In the genomic region with DNA sequence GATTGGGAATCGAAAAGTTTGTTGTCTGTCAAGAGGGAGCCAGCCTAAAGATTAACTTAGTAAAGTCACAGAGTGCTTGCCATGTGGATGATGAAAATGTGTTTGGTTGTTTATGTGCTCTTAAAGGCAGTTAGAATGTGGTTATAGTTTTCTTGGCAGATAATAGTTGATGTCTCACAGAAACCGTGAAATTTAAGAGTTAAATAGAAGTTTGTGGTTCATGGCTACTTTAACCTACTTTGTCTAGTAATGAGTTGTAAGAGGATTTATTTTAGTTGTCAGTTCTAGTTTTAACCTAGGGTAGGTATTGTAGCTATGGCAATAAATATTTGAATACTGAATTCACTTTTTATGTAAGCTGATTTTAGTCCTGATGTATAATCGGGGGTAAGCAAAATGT, we compare ENCODE assay signal across 21 cellular contexts. TPM values are rescaled to one million over a fixed set of nuclear protein-coding genes. Genes with fewer than 3 reads are reported as not detected.
DNase-seq lines count a peak whose midpoint lies in the region; ATAC-seq and TF ChIP-seq lines count a peak whose summit lies in the region.
"Had no signal": no experiment of that assay in that cellular context is flagged by ENCODE, and none has a peak within 500 bp of the region (broad histone marks: within the 10 kb centered on the region; RNA-seq: fewer than 3 reads in every experiment).

No MANE protein-coding gene starts in this region.

- CTCF ChIA-PET in activated naive CD4-positive, alpha-beta T cell treated with anti-CD3 and anti-CD28 coated beads for 36 hours (lab: Charles Lee): interaction anchor here (1.2 to 1.9 kb wide), 9 partner anchors 10 to 282 kb away, joined by 3 to 15 read pairs (median 5); a partner anchor contains a TSS

- H3K27ac ChIP-seq in KMS-11: 0 out of 2 replicates have a peak overlapping the region, but pooled peaks have one; percentile 3
- H3K27ac ChIP-seq: cardiac muscle cell, gastrocnemius medialis, right lobe of liver, VCaP had no signal

- no peaks in the 10 kb centered on the region for H3K79me2 ChIP-seq in KMS-11 (ENCODE audit: insufficient read depth, low read depth)

- H3K36me3 Mint-ChIP-seq in activated naive CD4-positive, alpha-beta T cell treated with anti-CD3 and anti-CD28 coated beads, Interleukin-2, amount 50 U/mL, for 72 hours: peaks cover 0 to 6% of the 10 kb centered on the region in 2 donors
- peaks cover 15% of the 10 kb centered on the region for H3K36me3 Mint-ChIP-seq in activated naive CD4-positive, alpha-beta T cell treated with anti-CD3 and anti-CD28 coated beads for 36 hours (ENCODE audit: low read depth)
- H3K36me3 Mint-ChIP-seq in brain: peaks cover 43% of the 10 kb centered on the region
- peaks cover 34% of the 10 kb centered on the region for H3K36me3 Mint-ChIP-seq in stimulated activated memory B cell treated with anti-CD40 and anti-IgM and Interleukin-4, amounts not matched to agents 10 μg/mL and 1 μg/mL and 100 μg/mL, for 72 hours

- no peaks in the 10 kb centered on the region for H3K27me3 Mint-ChIP-seq in activated naive CD4-positive, alpha-beta T cell treated with anti-CD3 and anti-CD28 coated beads for 36 hours (ENCODE audit: low read depth)
- no peaks in the 10 kb centered on the region for H3K27me3 Mint-ChIP-seq in brain
- H3K27me3 Mint-ChIP-seq in stimulated activated memory B cell treated with anti-CD40 and anti-IgM and Interleukin-4, amounts not matched to agents 10 μg/mL and 1 μg/mL and 100 μg/mL, for 72 hours: no peaks in the 10 kb centered on the region

- peak; percentile 51 to 91 for ATAC-seq in activated naive CD4-positive, alpha-beta T cell treated with anti-CD3 and anti-CD28 coated beads, Interleukin-2, amount 50 U/mL, for 72 hours
- no peak for ATAC-seq in stimulated activated memory B cell treated with anti-CD40 and anti-IgM and Interleukin-4, amounts not matched to agents 10 μg/mL and 1 μg/mL and 100 μg/mL, for 72 hours
- no peak for ATAC-seq in GM18502 (IDR thresholded peaks at IDR 0.05; ENCODE audit: poor library complexity, unreplicated experiment)
- ATAC-seq: gastrocnemius medialis, HCT116, K562, right lobe of liver had no signal

- H3K27me3 ChIP-seq in KMS-11 (ENCODE audit: insufficient read depth, low read depth): no peaks in the 10 kb centered on the region
- H3K27me3 ChIP-seq: cardiac muscle cell, dorsolateral prefrontal cortex, gastrocnemius medialis, right lobe of liver had no signal

- peaks cover 32% of the 10 kb centered on the region for H3K4me1 ChIP-seq in KMS-11 (ENCODE audit: low read depth, poor library complexity, severe bottlenecking)
- H3K4me1 ChIP-seq: gastrocnemius medialis, right lobe of liver had no signal

- H3K27ac Mint-ChIP-seq in activated naive CD4-positive, alpha-beta T cell treated with anti-CD3 and anti-CD28 coated beads, Interleukin-2, amount 50 U/mL, for 72 hours: peak overlapping the region in 1 of 2 donors; percentile 87
- no peak overlapping the region for H3K27ac Mint-ChIP-seq in activated naive CD4-positive, alpha-beta T cell treated with anti-CD3 and anti-CD28 coated beads for 36 hours
- peak overlapping the region in 3 of 5 experiments; percentile 11 to 28 (median 22) for H3K27ac Mint-ChIP-seq in brain
- peak overlapping the region; percentile 40 for H3K27ac Mint-ChIP-seq in stimulated activated memory B cell treated with anti-CD40 and anti-IgM and Interleukin-4, amounts not matched to agents 10 μg/mL and 1 μg/mL and 100 μg/mL, for 72 hours

- no peak overlapping the region for H3K4me3 ChIP-seq in KMS-11 (IDR thresholded peaks at IDR 0.05; ENCODE audit: insufficient read depth, low read depth, low read length)
- H3K4me3 ChIP-seq: cardiac muscle cell, dorsolateral prefrontal cortex, gastrocnemius medialis, K562, right lobe of liver had no signal

- no peak overlapping the region for H2AFZ ChIP-seq in KMS-11 (ENCODE audit: low read depth)

- DNase-seq in activated naive CD4-positive, alpha-beta T cell treated with anti-CD3 and anti-CD28 coated beads, Interleukin-2, amount 50 U/mL, for 72 hours (ENCODE audit: low spot score in 2 of 2): no peak
- no peak for DNase-seq in activated naive CD4-positive, alpha-beta T cell treated with anti-CD3 and anti-CD28 coated beads for 36 hours
- DNase-seq in T-helper 9 cell (no peak), NCI-H1048 (lab: John Stamatoyannopoulos, UW) (no peak)
- DNase-seq: activated CD8-positive, alpha-beta memory T cell treated with anti-CD3 and anti-CD28 coated beads, Interleukin-2, amount 50 U/mL, for 4 hours; dorsolateral prefrontal cortex; erythroblast; gastrocnemius medialis; NCI-H1092 treated with DMSO at 0.1 percent for 48 hours; NCI-H2107; NCI-H526; occipital lobe; right lobe of liver had no signal

- intact Hi-C loops in activated naive CD4-positive, alpha-beta T cell treated with anti-CD3 and anti-CD28 coated beads for 36 hours (cut with micrococcal nuclease): no loop called here

- H3K9me3 Mint-ChIP-seq in activated naive CD4-positive, alpha-beta T cell treated with anti-CD3 and anti-CD28 coated beads, Interleukin-2, amount 50 U/mL, for 72 hours: no peaks in the 10 kb centered on the region
- no peaks in the 10 kb centered on the region for H3K9me3 Mint-ChIP-seq in activated naive CD4-positive, alpha-beta T cell treated with anti-CD3 and anti-CD28 coated beads for 36 hours
- no peaks in the 10 kb centered on the region for H3K9me3 Mint-ChIP-seq in brain
- H3K9me3 Mint-ChIP-seq in stimulated activated memory B cell treated with anti-CD40 and anti-IgM and Interleukin-4, amounts not matched to agents 10 μg/mL and 1 μg/mL and 100 μg/mL, for 72 hours: no peaks in the 10 kb centered on the region

- TF ChIP-seq CTCF in KMS-11 (conservative IDR thresholded peaks at IDR 0.05; ENCODE audit: low read depth, low read length) (no peak), brain (conservative IDR thresholded peaks at IDR 0.05) (no peak)

- peaks cover 18% of the 10 kb centered on the region for H3K4me1 Mint-ChIP-seq in activated naive CD4-positive, alpha-beta T cell treated with anti-CD3 and anti-CD28 coated beads for 36 hours (ENCODE audit: low read depth)
- peaks cover 6% of the 10 kb centered on the region for H3K4me1 Mint-ChIP-seq in brain
- H3K4me1 Mint-ChIP-seq in stimulated activated memory B cell treated with anti-CD40 and anti-IgM and Interleukin-4, amounts not matched to agents 10 μg/mL and 1 μg/mL and 100 μg/mL, for 72 hours: no peaks in the 10 kb centered on the region

- H3K9ac ChIP-seq in KMS-11: no peak overlapping the region

- H3K4me2 ChIP-seq in KMS-11: no peak overlapping the region

- no peak overlapping the region for H3K4me3 Mint-ChIP-seq in activated naive CD4-positive, alpha-beta T cell treated with anti-CD3 and anti-CD28 coated beads for 36 hours
- no peak overlapping the region for H3K4me3 Mint-ChIP-seq in brain
- H3K4me3 Mint-ChIP-seq in stimulated activated memory B cell treated with anti-CD40 and anti-IgM and Interleukin-4, amounts not matched to agents 10 μg/mL and 1 μg/mL and 100 μg/mL, for 72 hours: no peak overlapping the region

- no peaks in the 10 kb centered on the region; the same call in 1 of the 2 replicates for H4K20me1 ChIP-seq in KMS-11 (ENCODE audit: insufficient read depth)

- H3K36me3 ChIP-seq in KMS-11 (ENCODE audit: insufficient read depth): no peaks in the 10 kb centered on the region; the same call in 1 of the 2 replicates

RNA-seq across cellular contexts. Expression of a gene that starts 36.4 kb away (rescaled TPM):
- 10 to 100 TPM; 74.8 to 78.0 TPM for total RNA-seq in activated naive CD4-positive, alpha-beta T cell treated with anti-CD3 and anti-CD28 coated beads, Interleukin-2, amount 50 U/mL, for 72 hours
- total RNA-seq in activated naive CD4-positive, alpha-beta T cell treated with anti-CD3 and anti-CD28 coated beads for 36 hours: 10 to 100 TPM; 75.8 to 77.9 TPM
- polyA plus RNA-seq in brain (ENCODE audit: insufficient read depth, low read depth, low replicate concordance): 36.1 TPM

Comparison
In these comparisons a context has a peak if more than half of its experiments do, and no peak if none do; other contexts are left out.
1. ATAC-seq: peak in activated naive CD4-positive, alpha-beta T cell treated with anti-CD3 and anti-CD28 coated beads, Interleukin-2, amount 50 U/mL, for 72 hours (2 of 2); none in stimulated activated memory B cell treated with anti-CD40 and anti-IgM and Interleukin-4, amounts not matched to agents 10 μg/mL and 1 μg/mL and 100 μg/mL, for 72 hours (single experiment) and GM18502 (single experiment).